ENCODE assay signal across 12 cellular contexts in the genomic region with DNA sequence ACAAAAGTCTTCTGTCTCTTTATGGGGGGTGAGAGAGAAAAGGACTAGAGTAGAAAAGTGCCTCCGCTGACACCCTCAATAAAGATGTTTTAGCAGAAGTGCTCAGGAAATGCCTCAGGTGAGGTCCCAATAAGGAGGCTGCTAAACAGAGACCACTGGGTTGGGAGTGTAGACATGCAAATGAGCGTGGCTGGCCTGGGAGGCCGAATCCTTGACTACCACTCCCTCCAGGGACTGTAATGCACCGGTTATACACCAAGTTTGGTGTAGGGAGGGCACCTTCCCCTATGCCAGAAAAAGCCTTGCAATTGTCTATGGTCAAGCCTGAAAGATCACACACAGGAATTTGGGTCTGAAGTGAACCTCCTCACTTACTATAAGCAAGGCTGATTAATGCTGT. TPM values are rescaled to one million over a fixed set of nuclear protein-coding genes. Genes with fewer than 3 reads are reported as not detected.
DNase-seq lines count a peak whose midpoint lies in the region; ATAC-seq and TF ChIP-seq lines count a peak whose summit lies in the region.
"Had no signal": no experiment of that assay in that cellular context is flagged by ENCODE, and none has a peak within 500 bp of the region (broad histone marks: within the 10 kb centered on the region; RNA-seq: fewer than 3 reads in every experiment).

No MANE protein-coding gene starts in this region.

- H3K36me3 ChIP-seq in DOHH2 (ENCODE audit: control insufficient read depth, low read length) (peaks cover 59% of the 10 kb centered on the region), GM23338 (ENCODE audit: insufficient read depth) (peaks cover 16% of the 10 kb centered on the region)

- no peaks in the 10 kb centered on the region for H3K9me3 ChIP-seq in DOHH2 (ENCODE audit: control insufficient read depth, insufficient read depth, low read length)
- H3K9me3 ChIP-seq: lower lobe of right lung had no signal

- peaks cover 11% of the 10 kb centered on the region for H3K4me1 Mint-ChIP-seq in GM23338
- peaks cover 66% of the 10 kb centered on the region for H3K4me1 Mint-ChIP-seq in activated naive CD8-positive, alpha-beta T cell (ENCODE audit: low read depth)
- H3K4me1 Mint-ChIP-seq in naive B cell: peaks cover 24 to 42% (median 29%) of the 10 kb centered on the region in 3 donors

- H2AFZ ChIP-seq in GM23338: no peak overlapping the region

- H3F3A ChIP-seq in DOHH2 (ENCODE audit: control insufficient read depth, insufficient read depth) (no peaks in the 10 kb centered on the region), GM23338 (replicated peaks; ENCODE audit: low read depth) (no peaks in the 10 kb centered on the region)

- TF ChIP-seq CTCF in DOHH2 (IDR thresholded peaks at IDR 0.05; ENCODE audit: low read depth, low read length, poor library complexity, severe bottlenecking) (no peak), GM23338 (conservative IDR thresholded peaks at IDR 0.05; ENCODE audit: low read depth in 2 of 2) (no peak)

- ATAC-seq in GM23338 (no peak), naive B cell (ENCODE audit: low read depth in 2 of 2) (no peak), GM19351 (IDR thresholded peaks at IDR 0.05; ENCODE audit: unreplicated experiment) (no peak), GM18519 (IDR thresholded peaks at IDR 0.05; ENCODE audit: low FRiP score, unreplicated experiment) (no peak), GM21381 (IDR thresholded peaks at IDR 0.05; ENCODE audit: unreplicated experiment) (no peak)
- ATAC-seq: lower lobe of right lung had no signal

- H3K4me3 ChIP-seq in DOHH2 (ENCODE audit: low read length) (peak overlapping the region; percentile 88), GM23338 (peak overlapping the region; percentile 84; the same call in 1 of the 2 replicates)

- H3K4me1 ChIP-seq in DOHH2 (ENCODE audit: control insufficient read depth, low read length) (peaks cover 19% of the 10 kb centered on the region), GM23338 (ENCODE audit: insufficient read depth) (0 out of 2 replicates have a peak, but pooled peaks cover 7% of the 10 kb centered on the region)

- H3K9me3 Mint-ChIP-seq in GM23338 (no peaks in the 10 kb centered on the region), naive B cell (peaks cover 0 to 2% (median 0%) of the 10 kb centered on the region in 7 donors)
- H3K9me3 Mint-ChIP-seq in activated naive CD8-positive, alpha-beta T cell (ENCODE audit: low read depth): no peaks in the 10 kb centered on the region

- peak overlapping the region; percentile 62 for H3K4me3 Mint-ChIP-seq in GM23338
- peak overlapping the region; percentile 99 for H3K4me3 Mint-ChIP-seq in activated naive CD8-positive, alpha-beta T cell
- peak overlapping the region in 7 of 8 donors; percentile 42 to 96 (median 75) for H3K4me3 Mint-ChIP-seq in naive B cell

- peaks cover 41% of the 10 kb centered on the region for H3K36me3 Mint-ChIP-seq in GM23338 (ENCODE audit: low read depth)
- H3K36me3 Mint-ChIP-seq in activated naive CD8-positive, alpha-beta T cell: peaks cover 12% of the 10 kb centered on the region
- peaks cover 8 to 9% of the 10 kb centered on the region in 2 donors for H3K36me3 Mint-ChIP-seq in naive B cell

- H3K4me2 ChIP-seq in DOHH2 (ENCODE audit: low read length): peak overlapping the region; percentile 77
- peak overlapping the region; percentile 95 for H3K4me2 ChIP-seq in GM23338

- H3K79me2 ChIP-seq in DOHH2 (ENCODE audit: control insufficient read depth, low read length) (peaks cover 57% of the 10 kb centered on the region), GM23338 (replicated peaks; ENCODE audit: insufficient read depth) (peaks cover 49% of the 10 kb centered on the region)

- no peaks in the 10 kb centered on the region for H3K27me3 Mint-ChIP-seq in GM23338 (ENCODE audit: insufficient read depth, low read depth, poor library complexity)
- H3K27me3 Mint-ChIP-seq in activated naive CD8-positive, alpha-beta T cell: no peaks in the 10 kb centered on the region
- H3K27me3 Mint-ChIP-seq in naive B cell: no peaks in the 10 kb centered on the region

- H3K27me3 ChIP-seq in DOHH2 (ENCODE audit: control insufficient read depth, low read length): no peaks in the 10 kb centered on the region
- H3K27me3 ChIP-seq in GM23338 (ENCODE audit: insufficient read depth): no peaks in the 10 kb centered on the region

- DNase-seq in GM23338 (ENCODE audit: low spot score) (peak; percentile 21), naive B cell (no peak), dedifferentiated amniotic fluid mesenchymal stem cell (ENCODE audit: extremely low spot score) (no peak)
- DNase-seq: activated effector memory CD4-positive, alpha-beta T cell treated with Interleukin-2 at 50 U/mL for 16 hours; GF-D8; lower lobe of right lung; NCI-H1436 had no signal

- no peak overlapping the region for H3K27ac ChIP-seq in DOHH2 (ENCODE audit: low read depth, low read length)
- no peak overlapping the region for H3K27ac ChIP-seq in GM23338 (ENCODE audit: low read depth)
- H3K27ac ChIP-seq: lower lobe of right lung had no signal

- H3K9me2 ChIP-seq in DOHH2 (replicated peaks; ENCODE audit: control insufficient read depth, low read length) (no peaks in the 10 kb centered on the region), GM23338 (ENCODE audit: insufficient read depth) (no peaks in the 10 kb centered on the region)

- 0 out of 2 replicates have a peak overlapping the region, but pooled peaks have one; percentile 44 for H3K27ac Mint-ChIP-seq in GM23338
- H3K27ac Mint-ChIP-seq in activated naive CD8-positive, alpha-beta T cell: no peak overlapping the region
- peak overlapping the region in 3 of 6 donors; percentile 43 to 62 (median 60) for H3K27ac Mint-ChIP-seq in naive B cell

- no peaks in the 10 kb centered on the region for H4K20me1 ChIP-seq in DOHH2 (ENCODE audit: control insufficient read depth, insufficient read depth, low read depth, low read length)
- 0 out of 2 replicates have a peak, but pooled peaks cover 4% of the 10 kb centered on the region for H4K20me1 ChIP-seq in GM23338 (replicated peaks; ENCODE audit: insufficient read depth)

TF ChIP-seq in GM23338, 12 proteins besides CTCF, POLR2A, EP300 and RAD21 (continues in another document):
- TF ChIP-seq EZH2phosphoT487 (IDR thresholded peaks at IDR 0.05; ENCODE audit: unreplicated experiment) (no peak), CREB1 (CRISPR knock-in tag; IDR thresholded peaks at IDR 0.05; ENCODE audit: low read depth) (no peak), ZNF114 (CRISPR knock-in tag; IDR thresholded peaks at IDR 0.05) (no peak)
- TF ChIP-seq, protein P1, sequence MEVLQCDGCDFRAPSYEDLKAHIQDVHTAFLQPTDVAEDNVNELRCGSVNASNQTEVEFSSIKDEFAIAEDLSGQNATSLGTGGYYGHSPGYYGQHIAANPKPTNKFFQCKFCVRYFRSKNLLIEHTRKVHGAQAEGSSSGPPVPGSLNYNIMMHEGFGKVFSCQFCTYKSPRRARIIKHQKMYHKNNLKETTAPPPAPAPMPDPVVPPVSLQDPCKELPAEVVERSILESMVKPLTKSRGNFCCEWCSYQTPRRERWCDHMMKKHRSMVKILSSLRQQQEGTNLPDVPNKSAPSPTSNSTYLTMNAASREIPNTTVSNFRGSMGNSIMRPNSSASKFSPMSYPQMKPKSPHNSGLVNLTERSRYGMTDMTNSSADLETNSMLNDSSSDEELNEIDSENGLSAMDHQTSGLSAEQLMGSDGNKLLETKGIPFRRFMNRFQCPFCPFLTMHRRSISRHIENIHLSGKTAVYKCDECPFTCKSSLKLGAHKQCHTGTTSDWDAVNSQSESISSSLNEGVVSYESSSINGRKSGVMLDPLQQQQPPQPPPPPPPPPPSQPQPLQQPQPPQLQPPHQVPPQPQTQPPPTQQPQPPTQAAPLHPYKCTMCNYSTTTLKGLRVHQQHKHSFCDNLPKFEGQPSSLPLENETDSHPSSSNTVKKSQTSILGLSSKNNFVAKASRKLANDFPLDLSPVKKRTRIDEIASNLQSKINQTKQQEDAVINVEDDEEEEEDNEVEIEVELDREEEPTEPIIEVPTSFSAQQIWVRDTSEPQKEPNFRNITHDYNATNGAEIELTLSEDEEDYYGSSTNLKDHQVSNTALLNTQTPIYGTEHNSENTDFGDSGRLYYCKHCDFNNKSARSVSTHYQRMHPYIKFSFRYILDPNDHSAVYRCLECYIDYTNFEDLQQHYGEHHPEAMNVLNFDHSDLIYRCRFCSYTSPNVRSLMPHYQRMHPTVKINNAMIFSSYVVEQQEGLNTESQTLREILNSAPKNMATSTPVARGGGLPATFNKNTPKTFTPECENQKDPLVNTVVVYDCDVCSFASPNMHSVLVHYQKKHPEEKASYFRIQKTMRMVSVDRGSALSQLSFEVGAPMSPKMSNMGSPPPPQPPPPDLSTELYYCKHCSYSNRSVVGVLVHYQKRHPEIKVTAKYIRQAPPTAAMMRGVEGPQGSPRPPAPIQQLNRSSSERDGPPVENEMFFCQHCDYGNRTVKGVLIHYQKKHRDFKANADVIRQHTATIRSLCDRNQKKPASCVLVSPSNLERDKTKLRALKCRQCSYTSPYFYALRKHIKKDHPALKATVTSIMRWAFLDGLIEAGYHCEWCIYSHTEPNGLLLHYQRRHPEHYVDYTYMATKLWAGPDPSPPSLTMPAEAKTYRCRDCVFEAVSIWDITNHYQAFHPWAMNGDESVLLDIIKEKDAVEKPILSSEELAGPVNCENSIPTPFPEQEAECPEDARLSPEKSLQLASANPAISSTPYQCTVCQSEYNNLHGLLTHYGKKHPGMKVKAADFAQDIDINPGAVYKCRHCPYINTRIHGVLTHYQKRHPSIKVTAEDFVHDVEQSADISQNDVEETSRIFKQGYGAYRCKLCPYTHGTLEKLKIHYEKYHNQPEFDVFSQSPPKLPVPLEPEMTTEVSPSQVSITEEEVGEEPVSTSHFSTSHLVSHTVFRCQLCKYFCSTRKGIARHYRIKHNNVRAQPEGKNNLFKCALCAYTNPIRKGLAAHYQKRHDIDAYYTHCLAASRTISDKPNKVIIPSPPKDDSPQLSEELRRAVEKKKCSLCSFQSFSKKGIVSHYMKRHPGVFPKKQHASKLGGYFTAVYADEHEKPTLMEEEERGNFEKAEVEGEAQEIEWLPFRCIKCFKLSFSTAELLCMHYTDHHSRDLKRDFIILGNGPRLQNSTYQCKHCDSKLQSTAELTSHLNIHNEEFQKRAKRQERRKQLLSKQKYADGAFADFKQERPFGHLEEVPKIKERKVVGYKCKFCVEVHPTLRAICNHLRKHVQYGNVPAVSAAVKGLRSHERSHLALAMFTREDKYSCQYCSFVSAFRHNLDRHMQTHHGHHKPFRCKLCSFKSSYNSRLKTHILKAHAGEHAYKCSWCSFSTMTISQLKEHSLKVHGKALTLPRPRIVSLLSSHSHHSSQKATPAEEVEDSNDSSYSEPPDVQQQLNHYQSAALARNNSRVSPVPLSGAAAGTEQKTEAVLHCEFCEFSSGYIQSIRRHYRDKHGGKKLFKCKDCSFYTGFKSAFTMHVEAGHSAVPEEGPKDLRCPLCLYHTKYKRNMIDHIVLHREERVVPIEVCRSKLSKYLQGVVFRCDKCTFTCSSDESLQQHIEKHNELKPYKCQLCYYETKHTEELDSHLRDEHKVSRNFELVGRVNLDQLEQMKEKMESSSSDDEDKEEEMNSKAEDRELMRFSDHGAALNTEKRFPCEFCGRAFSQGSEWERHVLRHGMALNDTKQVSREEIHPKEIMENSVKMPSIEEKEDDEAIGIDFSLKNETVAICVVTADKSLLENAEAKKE (CRISPR knock-in tag; IDR thresholded peaks at IDR 0.05): no peak

RNA-seq across cellular contexts. Expression of a gene that starts 1.8 kb away (rescaled TPM):
- 40.1 and 51.5 TPM in 2 replicates for total RNA-seq in GM23338 (2014; rRNA removed; shearing (Covaris generic))
- polyA plus RNA-seq in GM23338 (2016; fragmentation: Nextera tagmentation; extraction: Ambion mirVana): 9.9 and 12.4 TPM in 2 replicates
- 10 to 100 TPM; 15.3 to 27.7 (median 21.6) TPM for polyA plus RNA-seq in naive B cell (ENCODE audit: low read depth in 6 of 6)
